ENCODE assay signal across 13 cellular contexts in genomic region chr1:144533480-144533879, GRCh38. TPM values are rescaled to one million over a fixed set of nuclear protein-coding genes. Genes with fewer than 3 reads are reported as not detected.
A peak's percentile ranks its signal among the peaks of the same experiment; 100 is the strongest.
DNase-seq lines count a peak whose midpoint lies in the region; ATAC-seq, FAIRE-seq and TF ChIP-seq lines count a peak whose summit lies in the region.
"Not testable (repeated sequence)": the region's sequence is repeated elsewhere in the genome, so short reads cannot be mapped to it uniquely, and the experiment has no call there.
"Had no signal": no experiment of that assay in that cellular context is flagged by ENCODE, and none has a peak within 500 bp of the region (broad histone marks: within the 10 kb centered on the region; RNA-seq: fewer than 3 reads in every experiment).

No MANE protein-coding gene starts in this region.

- peak overlapping the region in 7 of 8 donors; percentile 39 to 83 (median 75) for H3K27ac Mint-ChIP-seq in CD8-positive, alpha-beta memory T cell
- H3K27ac Mint-ChIP-seq in activated CD4-positive, alpha-beta T cell treated with anti-CD3 and anti-CD28 coated beads for 36 hours = peak overlapping the region; percentile 90
- H3K27ac Mint-ChIP-seq in activated CD8-positive, alpha-beta T cell treated with anti-CD3 and anti-CD28 coated beads for 36 hours = peak overlapping the region; percentile 80
- H3K27ac Mint-ChIP-seq in activated naive CD4-positive, alpha-beta T cell treated with anti-CD3 and anti-CD28 coated beads for 36 hours = peak overlapping the region; percentile 90
- peak overlapping the region in 8 of 9 donors; percentile 54 to 86 (median 82) for H3K27ac Mint-ChIP-seq in naive thymus-derived CD4-positive, alpha-beta T cell

- not testable (repeated sequence) for ATAC-seq in activated CD4-positive, alpha-beta T cell treated with anti-CD3 and anti-CD28 coated beads for 36 hours; activated CD8-positive, alpha-beta T cell treated with anti-CD3 and anti-CD28 coated beads for 36 hours; naive thymus-derived CD4-positive, alpha-beta T cell
- ATAC-seq in K562 = peak; percentile 17; the same call in 2 of the 3 replicates

- not testable (repeated sequence) for BruUV-seq in K562 (replicated peaks; lab: Mats Ljungman, UMichigan)

- H3K4me1 ChIP-seq in CD8-positive, alpha-beta memory T cell (ENCODE audit: insufficient read depth, low read length); K562 (replicated peaks in 1 of 2; ENCODE audit: control insufficient read depth in 2 of 2, insufficient read depth in 2 of 2, low read length in 2 of 2): not testable (repeated sequence)
- H3K4me1 ChIP-seq in naive thymus-derived CD4-positive, alpha-beta T cell (ENCODE audit: control insufficient read depth in 2 of 2, insufficient read depth in 2 of 2, low read length in 2 of 2) = peaks cover 0 to 17% of the 10 kb centered on the region in 2 donors

- not testable (repeated sequence) for TF ChIP-seq EP300 in K562 (IDR thresholded peaks at IDR 0.05; ENCODE audit: low read length)

- not testable (repeated sequence) for H4K20me1 ChIP-seq in K562 (replicated peaks; ENCODE audit: control insufficient read depth, insufficient read depth, low read length)

- H3K4me2 ChIP-seq in K562 (ENCODE audit: insufficient read depth, low read length) = not testable (repeated sequence)

- not testable (repeated sequence) for FAIRE-seq in K562 (lab: Jason Lieb, UNC)

- not testable (repeated sequence) for TF ChIP-seq RAD21 in K562 (CRISPR knock-in tag; conservative IDR thresholded peaks at IDR 0.05 in 1 of 2, IDR thresholded peaks at IDR 0.05 in 1 of 2)

- DNase-seq in CD8-positive, alpha-beta memory T cell; activated CD4-positive, alpha-beta T cell treated with anti-CD3 and anti-CD28 coated beads for 36 hours; activated CD8-positive, alpha-beta T cell treated with anti-CD3 and anti-CD28 coated beads for 36 hours; activated naive CD4-positive, alpha-beta T cell treated with anti-CD3 and anti-CD28 coated beads for 36 hours; K562 (ENCODE audit: extremely low read depth in 1 of 4, low spot score in 3 of 4); naive thymus-derived CD4-positive, alpha-beta T cell: not testable (repeated sequence)

- H3K9me3 ChIP-seq in CD8-positive, alpha-beta memory T cell (ENCODE audit: low read length); K562 (replicated peaks; ENCODE audit: control insufficient read depth, insufficient read depth, low read depth, low read length); naive thymus-derived CD4-positive, alpha-beta T cell (ENCODE audit: control insufficient read depth in 2 of 3, low read length in 3 of 3): not testable (repeated sequence)

- intact Hi-C loops in activated CD4-positive, alpha-beta T cell treated with anti-CD3 and anti-CD28 coated beads for 36 hours (cut with DNase I, micrococcal nuclease); activated CD8-positive, alpha-beta T cell treated with anti-CD3 and anti-CD28 coated beads for 36 hours (cut with micrococcal nuclease); activated naive CD4-positive, alpha-beta T cell treated with anti-CD3 and anti-CD28 coated beads for 36 hours (cut with micrococcal nuclease); K562 (cut with micrococcal nuclease); naive thymus-derived CD4-positive, alpha-beta T cell (cut with micrococcal nuclease): not testable (repeated sequence)

- not testable (repeated sequence) for H3K79me2 ChIP-seq in K562 (ENCODE audit: control insufficient read depth, insufficient read depth, low read length)

- not testable (repeated sequence) for H3K27ac ChIP-seq in CD8-positive, alpha-beta memory T cell (ENCODE audit: low read depth, low read length); K562 (ENCODE audit: extremely low read depth, low read depth, low read length); naive thymus-derived CD4-positive, alpha-beta T cell (ENCODE audit: low read depth, low read length)

- in situ Hi-C loops in K562 (cut with MboI) = not testable (repeated sequence)

- not testable (repeated sequence) for H3K36me3 Mint-ChIP-seq in CD8-positive, alpha-beta memory T cell; activated CD4-positive, alpha-beta T cell treated with anti-CD3 and anti-CD28 coated beads for 36 hours (ENCODE audit: low read depth); activated CD8-positive, alpha-beta T cell treated with anti-CD3 and anti-CD28 coated beads for 36 hours (ENCODE audit: low read depth); activated naive CD4-positive, alpha-beta T cell treated with anti-CD3 and anti-CD28 coated beads for 36 hours (ENCODE audit: low read depth); naive thymus-derived CD4-positive, alpha-beta T cell

- H3K4me1 Mint-ChIP-seq in CD8-positive, alpha-beta memory T cell = peaks cover 19 to 22% (median 19%) of the 10 kb centered on the region in 3 donors
- peaks cover 25% of the 10 kb centered on the region for H3K4me1 Mint-ChIP-seq in activated CD4-positive, alpha-beta T cell treated with anti-CD3 and anti-CD28 coated beads for 36 hours
- peaks cover 21% of the 10 kb centered on the region for H3K4me1 Mint-ChIP-seq in activated CD8-positive, alpha-beta T cell treated with anti-CD3 and anti-CD28 coated beads for 36 hours (ENCODE audit: low read depth)
- H3K4me1 Mint-ChIP-seq in activated naive CD4-positive, alpha-beta T cell treated with anti-CD3 and anti-CD28 coated beads for 36 hours (ENCODE audit: low read depth) = peaks cover 28% of the 10 kb centered on the region
- H3K4me1 Mint-ChIP-seq in naive thymus-derived CD4-positive, alpha-beta T cell = peaks cover 8 to 33% (median 27%) of the 10 kb centered on the region in 7 donors

- TF ChIP-seq CTCF in activated CD8-positive, alpha-beta T cell treated with anti-CD3 and anti-CD28 coated beads for 36 hours (IDR thresholded peaks at IDR 0.05); K562 (IDR thresholded peaks at IDR 0.05 in 2 of 3, conservative IDR thresholded peaks at IDR 0.05 in 1 of 3; ENCODE audit: insufficient read depth in 2 of 3, low read depth in 1 of 3, low read length in 3 of 3): not testable (repeated sequence)

- not testable (repeated sequence) for H3K4me3 Mint-ChIP-seq in CD8-positive, alpha-beta memory T cell; activated CD4-positive, alpha-beta T cell treated with anti-CD3 and anti-CD28 coated beads for 36 hours; activated CD8-positive, alpha-beta T cell treated with anti-CD3 and anti-CD28 coated beads for 36 hours; activated naive CD4-positive, alpha-beta T cell treated with anti-CD3 and anti-CD28 coated beads for 36 hours
- H3K4me3 Mint-ChIP-seq in naive thymus-derived CD4-positive, alpha-beta T cell = peak overlapping the region in 8 of 10 donors; percentile 0 to 53 (median 32)

- peak overlapping the region; percentile 76 for H2AFZ ChIP-seq in K562 (ENCODE audit: low read depth, low read length)

- H3K27me3 ChIP-seq in CD8-positive, alpha-beta memory T cell (ENCODE audit: insufficient read depth, low read length, poor library complexity, severe bottlenecking); K562 (ENCODE audit: control insufficient read depth in 2 of 2, insufficient read depth in 2 of 2, low read length in 2 of 2); naive thymus-derived CD4-positive, alpha-beta T cell (ENCODE audit: control insufficient read depth in 2 of 2, insufficient read depth in 2 of 2, low read length in 2 of 2): not testable (repeated sequence)

- H3K9me3 Mint-ChIP-seq in CD8-positive, alpha-beta memory T cell; activated CD4-positive, alpha-beta T cell treated with anti-CD3 and anti-CD28 coated beads for 36 hours (ENCODE audit: low read depth); activated CD8-positive, alpha-beta T cell treated with anti-CD3 and anti-CD28 coated beads for 36 hours; activated naive CD4-positive, alpha-beta T cell treated with anti-CD3 and anti-CD28 coated beads for 36 hours; naive thymus-derived CD4-positive, alpha-beta T cell: not testable (repeated sequence)

- H3K9ac ChIP-seq in K562 (ENCODE audit: insufficient read depth in 1 of 2, low read depth in 2 of 2, low read length in 2 of 2) = not testable (repeated sequence)

- H3K27me3 Mint-ChIP-seq in CD8-positive, alpha-beta memory T cell; activated CD4-positive, alpha-beta T cell treated with anti-CD3 and anti-CD28 coated beads for 36 hours; activated CD8-positive, alpha-beta T cell treated with anti-CD3 and anti-CD28 coated beads for 36 hours; activated naive CD4-positive, alpha-beta T cell treated with anti-CD3 and anti-CD28 coated beads for 36 hours (ENCODE audit: low read depth); naive thymus-derived CD4-positive, alpha-beta T cell: not testable (repeated sequence)

- not testable (repeated sequence) for TF ChIP-seq POLR2A in K562 (conservative IDR thresholded peaks at IDR 0.05)

- CTCF ChIA-PET in CD8-positive, alpha-beta memory T cell (lab: Charles Lee); activated CD4-positive, alpha-beta T cell treated with anti-CD3 and anti-CD28 coated beads for 36 hours (lab: Charles Lee); activated CD8-positive, alpha-beta T cell treated with anti-CD3 and anti-CD28 coated beads for 36 hours (lab: Charles Lee); activated naive CD4-positive, alpha-beta T cell treated with anti-CD3 and anti-CD28 coated beads for 36 hours (lab: Charles Lee); K562 (lab: Yijun Ruan, JAX; ENCODE audit: low intra/inter-chr PET ratio); naive thymus-derived CD4-positive, alpha-beta T cell (lab: Charles Lee): not testable (repeated sequence)

- not testable (repeated sequence) for H3K4me3 ChIP-seq in CD8-positive, alpha-beta memory T cell (ENCODE audit: low read length); K562; naive thymus-derived CD4-positive, alpha-beta T cell (ENCODE audit: low read length)

- WGBS in K562 (ENCODE audit: insufficient coverage, low coverage, missing lambda C conversion rate) = 4% methylated on average over 3 of the region's 3 CpGs

- H3K36me3 ChIP-seq in CD8-positive, alpha-beta memory T cell (ENCODE audit: insufficient read depth, low read length); K562 (ENCODE audit: control insufficient read depth, insufficient read depth, low read length); naive thymus-derived CD4-positive, alpha-beta T cell (ENCODE audit: control insufficient read depth in 2 of 3, insufficient read depth in 3 of 3, low read length in 3 of 3): not testable (repeated sequence)

- H3K9me1 ChIP-seq in K562 (ENCODE audit: control insufficient read depth, insufficient read depth, low read length) = not testable (repeated sequence)

- POLR2A ChIA-PET in CD8-positive, alpha-beta memory T cell (lab: Charles Lee) = interaction anchor here (0.9 kb wide), 1 partner anchor 13 kb away, joined by 8 read pairs; no protein-coding TSS in a partner anchor
- POLR2A ChIA-PET in activated CD4-positive, alpha-beta T cell treated with anti-CD3 and anti-CD28 coated beads for 36 hours (lab: Charles Lee); activated CD8-positive, alpha-beta T cell treated with anti-CD3 and anti-CD28 coated beads for 36 hours (lab: Charles Lee); K562 (lab: Yijun Ruan, JAX): not testable (repeated sequence)
- POLR2A ChIA-PET in naive thymus-derived CD4-positive, alpha-beta T cell (lab: Charles Lee) = interaction anchor here (0.6 to 1.3 kb wide), 2 partner anchors 13 to 18 kb away, joined by 3 to 9 read pairs; no protein-coding TSS in a partner anchor

RNA-seq across cellular contexts. Expression of gene PPIAL4F, which starts 59.2 kb away (rescaled TPM):
- not detected for total RNA-seq in CD8-positive, alpha-beta memory T cell
- polyA plus RNA-seq in CD8-positive, alpha-beta memory T cell = not detected
- not detected for total RNA-seq in activated CD4-positive, alpha-beta T cell treated with anti-CD3 and anti-CD28 coated beads for 36 hours
- not detected for total RNA-seq in activated CD8-positive, alpha-beta T cell treated with anti-CD3 and anti-CD28 coated beads for 36 hours
- not detected for total RNA-seq in activated naive CD4-positive, alpha-beta T cell treated with anti-CD3 and anti-CD28 coated beads for 36 hours
- not detected in 2 replicates for total RNA-seq in K562 (2011; cell fraction: chromatin; rRNA removed; ENCODE audit: low replicate concordance)
- total RNA-seq in K562 (2011; cell fraction: nucleolus; rRNA removed) = not detected in 2 replicates
- total RNA-seq in K562 (2011; cell fraction: nucleoplasm; rRNA removed) = not detected in 2 replicates
- not detected in 2 replicates for total RNA-seq in K562 (2014; rRNA removed)
- not detected in 2 replicates for total RNA-seq in K562 (2014; rRNA removed; fragmentation: Illumina TruSeq; extraction: Trizol)
- total RNA-seq in K562 (2015; rRNA removed; fragmentation: Illumina TruSeq; extraction: Trizol) = not detected in 2 replicates
- total RNA-seq in K562 (2021) = not detected in 2 replicates
- polyA plus RNA-seq in K562 (2011; rRNA removed) = not detected in 2 replicates
- polyA plus RNA-seq in K562 (2011; cell fraction: cytosol; rRNA removed) = not detected in 2 replicates
- polyA plus RNA-seq in K562 (2011; cell fraction: nucleus; rRNA removed) = not detected in 2 replicates
- not detected in 2 replicates for polyA plus RNA-seq in K562 (2012)
- not detected in 2 replicates for polyA plus RNA-seq in K562 (2014; fragmentation: Illumina TruSeq; extraction: Trizol)
- polyA plus RNA-seq in K562 (2014; fragmentation: Nextera tagmentation; extraction: Ambion mirVana) = not detected
- not detected in 2 replicates for polyA plus RNA-seq in K562 (2014; rRNA removed)
- polyA minus RNA-seq in K562 (2011; rRNA and poly(A)+ RNA removed) = not detected in 2 replicates
- polyA minus RNA-seq in K562 (2011; cell fraction: cytosol; rRNA and poly(A)+ RNA removed) = not detected in 2 replicates
- polyA minus RNA-seq in K562 (2011; cell fraction: nucleus; rRNA and poly(A)+ RNA removed) = not detected in 2 replicates
- total RNA-seq in naive thymus-derived CD4-positive, alpha-beta T cell = 1 to 10 TPM in 1 of 5 experiments, not detected in 4; 1.0 TPM
- not detected for polyA plus RNA-seq in naive thymus-derived CD4-positive, alpha-beta T cell
- total RNA-seq: G401, GM12878, H4, HFFc6, HT1080 had no signal
- polyA plus RNA-seq: A549, AG04450, GM12878 had no signal
